26 cellular contexts compared by ENCODE assay signal in the genomic region with DNA sequence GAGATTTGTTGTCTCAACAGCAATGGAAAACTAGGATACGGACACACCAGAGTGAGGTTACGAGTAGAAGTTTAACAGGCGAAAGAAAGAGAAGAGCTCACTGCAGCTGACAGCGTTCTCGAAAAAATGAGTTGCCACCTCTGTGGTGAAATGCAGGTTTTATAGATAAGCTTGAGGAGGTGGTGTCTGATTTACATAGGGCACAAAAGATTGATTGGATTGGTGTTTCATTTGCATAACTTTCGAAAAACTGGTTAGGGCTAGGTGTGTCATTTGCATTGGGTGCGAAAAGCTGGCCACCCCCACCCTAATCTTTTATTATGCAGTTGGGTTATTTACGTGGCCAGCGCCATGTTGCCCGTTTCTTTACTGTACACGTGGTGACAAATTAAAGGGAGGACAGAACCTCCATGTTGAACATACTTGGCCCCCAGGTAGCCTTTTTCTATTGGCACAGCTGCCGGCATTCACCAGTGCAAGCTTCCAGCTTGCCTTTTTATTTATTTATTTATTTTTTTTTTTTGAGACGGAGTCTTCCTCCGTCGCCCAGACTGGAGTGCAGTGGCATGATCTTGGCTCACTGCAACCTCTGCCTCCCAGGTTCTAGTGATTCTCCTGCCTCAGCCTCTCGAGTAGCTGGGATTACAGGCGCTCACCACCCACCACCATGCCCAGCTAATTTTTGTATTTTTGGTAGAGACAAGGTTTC. TPM values are rescaled to one million over a fixed set of nuclear protein-coding genes. Genes with fewer than 3 reads are reported as not detected.
DNase-seq lines count a peak whose midpoint lies in the region; ATAC-seq, FAIRE-seq and TF ChIP-seq lines count a peak whose summit lies in the region.
"Had no signal": no experiment of that assay in that cellular context is flagged by ENCODE, and none has a peak within 500 bp of the region (broad histone marks: within the 10 kb centered on the region; RNA-seq: fewer than 3 reads in every experiment).

No MANE protein-coding gene starts in this region.

- H3K79me1 ChIP-seq in H9 (ENCODE audit: insufficient read depth, low read depth, low read length, poor library complexity, severe bottlenecking), result no peaks in the 10 kb centered on the region

- H3K27me3 ChIP-seq in H9 (ENCODE audit: insufficient read depth, low read length) (no peaks in the 10 kb centered on the region), BE2C (no peaks in the 10 kb centered on the region)
- H3K27me3 ChIP-seq: colonic mucosa, gastrocnemius medialis, tibial nerve had no signal

- H3K9ac ChIP-seq in H9 (ENCODE audit: extremely low read depth, insufficient read length, low read length) (no peak overlapping the region), kidney (ENCODE audit: low read length in 2 of 2) (no peak overlapping the region)
- H3K9ac ChIP-seq: GM23248, SK-N-SH had no signal

- H3K4me2 ChIP-seq in H9 (ENCODE audit: insufficient read depth, insufficient read length, low read length), result peak overlapping the region; percentile 32
- H3K4me2 ChIP-seq: SK-N-SH had no signal

- POLR2A ChIA-PET in WTC11 (lab: Charles Lee), result interaction anchor here (0.6 to 2.1 kb wide), 2 partner anchors 8 to 49 kb away, joined by 5 to 10 read pairs; partner anchors contain the start of genes IFT122 and MBD4

- no peak overlapping the region for H2AK5ac ChIP-seq in H9 (ENCODE audit: insufficient read length, low read length)

- H3K36me3 ChIP-seq in kidney (ENCODE audit: control insufficient read depth in 1 of 2, insufficient read depth in 2 of 2, low read length in 2 of 2), result peaks cover 2 to 12% of the 10 kb centered on the region in 2 donors
- no peaks in the 10 kb centered on the region for H3K36me3 ChIP-seq in mucosa of descending colon (ENCODE audit: low read depth)
- H3K36me3 ChIP-seq in BE2C, result peaks cover 4% of the 10 kb centered on the region; the same call in 1 of the 2 replicates
- H3K36me3 ChIP-seq: colonic mucosa had no signal

- peak overlapping the region; percentile 68; the same call in 1 of the 2 replicates for H3K14ac ChIP-seq in H9 (ENCODE audit: insufficient read depth, low read length)

- TF ChIP-seq CTCF in H9 (conservative IDR thresholded peaks at IDR 0.05), result no peak
- TF ChIP-seq CTCF in WTC11 (IDR thresholded peaks at IDR 0.05), result no peak
- no peak for TF ChIP-seq CTCF in kidney (IDR thresholded peaks at IDR 0.05; ENCODE audit: borderline replicate concordance, extremely low read depth, insufficient read depth)
- no peak for TF ChIP-seq CTCF in progenitor cell of endocrine pancreas (IDR thresholded peaks at IDR 0.05; ENCODE audit: unreplicated experiment)
- TF ChIP-seq CTCF in mucosa of descending colon (IDR thresholded peaks at IDR 0.05), result no peak
- TF ChIP-seq CTCF in BE2C (IDR thresholded peaks at IDR 0.05; ENCODE audit: low read depth, low read length), result no peak

- no peaks in the 10 kb centered on the region for H4K20me1 ChIP-seq in H9 (ENCODE audit: control insufficient read depth, insufficient read depth, insufficient read length)

- no peaks in the 10 kb centered on the region for H3K27me3 Mint-ChIP-seq in H9 (ENCODE audit: low read depth)
- no peaks in the 10 kb centered on the region for H3K27me3 Mint-ChIP-seq in WTC11 (ENCODE audit: low read depth)
- H3K27me3 Mint-ChIP-seq in progenitor cell of endocrine pancreas, result no peaks in the 10 kb centered on the region
- H3K27me3 Mint-ChIP-seq: activated CD4-positive, alpha-beta T cell treated with anti-CD3 and anti-CD28 coated beads for 36 hours; activated naive CD4-positive, alpha-beta T cell treated with anti-CD3 and anti-CD28 coated beads, Interleukin-2, amount 10 ng/mL, durations not matched to agents 7 days and 5 days; CD4-positive, alpha-beta T cell; memory B cell; stimulated activated naive CD8-positive, alpha-beta T cell treated with anti-CD3 and anti-CD28 coated beads, Interleukin-15, amount 100 ng/mL, for 72 hours; T-helper 17 cell had no signal

- H4K91ac ChIP-seq in H9 (ENCODE audit: insufficient read length, low read depth, low read length), result no peak overlapping the region

- ATAC-seq in WTC11 (peak; percentile 79), mucosa of descending colon (no peak)
- ATAC-seq: activated CD4-positive, alpha-beta T cell treated with anti-CD3 and anti-CD28 coated beads for 36 hours; gastrocnemius medialis; natural killer cell; sciatic nerve; stimulated activated naive CD8-positive, alpha-beta T cell treated with anti-CD3 and anti-CD28 coated beads, Interleukin-15, amount 100 ng/mL, for 72 hours; T-helper 17 cell had no signal

- H3K18ac ChIP-seq in H9 (ENCODE audit: insufficient read length, low read depth, low read length), result peak overlapping the region; percentile 5

- H3K27ac ChIP-seq in H9 (ENCODE audit: insufficient read length, low read depth, low read length) (no peak overlapping the region), kidney (ENCODE audit: low read depth in 2 of 2, low read length in 2 of 2) (peak overlapping the region; percentile 3 to 53)
- H3K27ac ChIP-seq: colonic mucosa, gastrocnemius medialis, GM23248, tibial nerve had no signal

- no peak overlapping the region for H4K8ac ChIP-seq in H9 (replicated peaks; ENCODE audit: insufficient read length, low read depth, low read length)

- H3K9me3 Mint-ChIP-seq in H9 (no peaks in the 10 kb centered on the region), WTC11 (no peaks in the 10 kb centered on the region), progenitor cell of endocrine pancreas (ENCODE audit: low read depth) (no peaks in the 10 kb centered on the region)
- H3K9me3 Mint-ChIP-seq: activated naive CD4-positive, alpha-beta T cell treated with anti-CD3 and anti-CD28 coated beads, Interleukin-2, amount 10 ng/mL, durations not matched to agents 7 days and 5 days; CD4-positive, alpha-beta T cell; memory B cell; natural killer cell; stimulated activated naive CD8-positive, alpha-beta T cell treated with anti-CD3 and anti-CD28 coated beads, Interleukin-15, amount 100 ng/mL, for 72 hours had no signal

- no peaks in the 10 kb centered on the region for H3K79me2 ChIP-seq in H9 (ENCODE audit: insufficient read depth, low read length)

- H3K23me2 ChIP-seq in H9 (ENCODE audit: insufficient read length, low read depth, low read length, poor library complexity, severe bottlenecking), result no peaks in the 10 kb centered on the region

- FAIRE-seq in kidney (lab: Jason Lieb, UNC), result peak; percentile 30

- H3K4me3 ChIP-seq in kidney (ENCODE audit: low read length in 2 of 2) (peak overlapping the region in 1 of 2 donors; percentile 46), mucosa of descending colon (no peak overlapping the region), BE2C (ENCODE audit: low read depth, low read length) (no peak overlapping the region)
- H3K4me3 ChIP-seq: colonic mucosa, gastrocnemius medialis, GM23248, tibial nerve had no signal

- no peak overlapping the region for H2BK20ac ChIP-seq in H9 (ENCODE audit: low read depth, low read length, poor library complexity, severe bottlenecking)

- H3K4me3 Mint-ChIP-seq in H9 (peak overlapping the region; percentile 3 to 11; a peak in 1 of 5 replicates), WTC11 (peak overlapping the region; percentile 49), progenitor cell of endocrine pancreas (ENCODE audit: low read depth) (peak overlapping the region; percentile 41)
- H3K4me3 Mint-ChIP-seq: activated CD4-positive, alpha-beta T cell treated with anti-CD3 and anti-CD28 coated beads for 36 hours; activated naive CD4-positive, alpha-beta T cell treated with anti-CD3 and anti-CD28 coated beads, Interleukin-2, amount 10 ng/mL, durations not matched to agents 7 days and 5 days; CD4-positive, alpha-beta T cell; memory B cell; natural killer cell; stimulated activated naive CD8-positive, alpha-beta T cell treated with anti-CD3 and anti-CD28 coated beads, Interleukin-15, amount 100 ng/mL, for 72 hours; T-helper 17 cell had no signal

- H2BK5ac ChIP-seq in H9 (ENCODE audit: insufficient read length, low read length), result no peak overlapping the region

- peak overlapping the region; percentile 12 to 96 (median 78) for H3K27ac Mint-ChIP-seq in H9
- H3K27ac Mint-ChIP-seq in WTC11, result peak overlapping the region; percentile 97
- peak overlapping the region; percentile 95 for H3K27ac Mint-ChIP-seq in progenitor cell of endocrine pancreas
- H3K27ac Mint-ChIP-seq: activated CD4-positive, alpha-beta T cell treated with anti-CD3 and anti-CD28 coated beads for 36 hours; activated naive CD4-positive, alpha-beta T cell treated with anti-CD3 and anti-CD28 coated beads, Interleukin-2, amount 10 ng/mL, durations not matched to agents 7 days and 5 days; CD4-positive, alpha-beta T cell; natural killer cell; stimulated activated naive CD8-positive, alpha-beta T cell treated with anti-CD3 and anti-CD28 coated beads, Interleukin-15, amount 100 ng/mL, for 72 hours; T-helper 17 cell had no signal

- H2BK15ac ChIP-seq in H9 (ENCODE audit: low read depth, low read length), result no peak overlapping the region

- H3K4ac ChIP-seq in H9 (ENCODE audit: low read depth, low read length), result no peak overlapping the region; the same call in 1 of the 2 replicates

- H2BK12ac ChIP-seq in H9 (ENCODE audit: insufficient read length, low read depth, low read length), result no peak overlapping the region

- H4K5ac ChIP-seq in H9 (ENCODE audit: insufficient read length, low read depth, low read length), result no peak overlapping the region

- intact Hi-C loops in kidney (cut with DNase I), result no loop called here
- intact Hi-C loops in mucosa of descending colon (cut with DNase I, micrococcal nuclease), result no loop called here

- no CpG with 5 or more reads among the region's 17 CpGs for WGBS in H9 (ENCODE audit: extremely low coverage, insufficient read length, low lambda C conversion rate)

- CTCF ChIA-PET in WTC11 (lab: Charles Lee), result interaction anchor here (0.9 to 1.6 kb wide), 5 partner anchors 9 to 146 kb away, joined by 3 to 8 read pairs (median 4); partner anchors contain the start of genes IFT122 and MBD4

- no peak overlapping the region for H2BK120ac ChIP-seq in H9 (ENCODE audit: low read depth, low read length, poor library complexity, severe bottlenecking)

- H3K4me1 ChIP-seq in H9 (ENCODE audit: insufficient read depth, low read length), result peaks cover 3% of the 10 kb centered on the region; the same call in 1 of the 2 replicates
- H3K4me1 ChIP-seq in kidney (ENCODE audit: control insufficient read depth in 1 of 2, insufficient read depth in 1 of 2, low read depth in 1 of 2, low read length in 2 of 2), result peaks cover 5 to 14% of the 10 kb centered on the region in 2 donors
- no peaks in the 10 kb centered on the region for H3K4me1 ChIP-seq in mucosa of descending colon (ENCODE audit: low read depth)
- H3K4me1 ChIP-seq in BE2C, result no peaks in the 10 kb centered on the region; the same call in 1 of the 2 replicates
- H3K4me1 ChIP-seq: colonic mucosa had no signal

- H3K23ac ChIP-seq in H9 (ENCODE audit: insufficient read length, low read depth, low read length), result no peak overlapping the region

- DNase-seq in H9, result peak; percentile 41
- DNase-seq in WTC11 (ENCODE audit: low spot score), result no peak
- DNase-seq in kidney, result no peak
- no peak for DNase-seq in progenitor cell of endocrine pancreas (ENCODE audit: low spot score, unreplicated experiment)
- no peak for DNase-seq in mucosa of descending colon
- DNase-seq in stimulated activated CD8-positive, alpha-beta memory T cell treated with anti-CD3 and anti-CD28 coated beads, Interleukin-4, amount 100 ng/mL, for 48 hours, result no peak
- DNase-seq in BE2C, result no peak
- DNase-seq: activated CD4-positive, alpha-beta T cell treated with anti-CD3 and anti-CD28 coated beads for 36 hours; activated naive CD4-positive, alpha-beta T cell treated with anti-CD3 and anti-CD28 coated beads, Interleukin-2, amount 10 ng/mL, durations not matched to agents 7 days and 5 days; activated T-cell treated with anti-CD3 and anti-CD28 coated beads, Interleukin-2, amount 50 U/mL, for 48 hours; CD4-positive, alpha-beta T cell; colonic mucosa; gastrocnemius medialis; GM23248; kidney glomerular epithelial cell; natural killer cell; NCI-H1092 treated with DMSO at 0.1 percent for 48 hours; NCI-H1930; NCI-H345; posterior cingulate gyrus; SK-N-SH; stimulated activated naive CD8-positive, alpha-beta T cell treated with anti-CD3 and anti-CD28 coated beads, Interleukin-15, amount 100 ng/mL, for 72 hours; T-helper 17 cell had no signal

- H2AFZ ChIP-seq in H9 (ENCODE audit: low read length), result no peak overlapping the region
- H2AFZ ChIP-seq: GM23248 had no signal

- no peak overlapping the region for H3K56ac ChIP-seq in H9 (ENCODE audit: insufficient read length, low read depth, low read length)

- no peaks in the 10 kb centered on the region for H3K9me3 ChIP-seq in H9 (ENCODE audit: control insufficient read depth, low read depth, low read length)
- H3K9me3 ChIP-seq in kidney (ENCODE audit: control insufficient read depth in 1 of 2, low read length in 2 of 2), result no peaks in the 10 kb centered on the region
- no peaks in the 10 kb centered on the region for H3K9me3 ChIP-seq in mucosa of descending colon
- no peaks in the 10 kb centered on the region for H3K9me3 ChIP-seq in BE2C
- H3K9me3 ChIP-seq: colonic mucosa, gastrocnemius medialis, SK-N-SH, tibial nerve had no signal

- H3K36me3 Mint-ChIP-seq in H9 (ENCODE audit: insufficient read depth in 1 of 3, low read depth in 3 of 3), result peaks cover 4 to 18% (median 8%) of the 10 kb centered on the region in 3 experiments; a peak in 6 of 7 replicates
- H3K36me3 Mint-ChIP-seq in WTC11, result peaks cover 11% of the 10 kb centered on the region; the same call in 1 of the 2 replicates
- H3K36me3 Mint-ChIP-seq in progenitor cell of endocrine pancreas (ENCODE audit: insufficient read depth), result peaks cover 13% of the 10 kb centered on the region
- H3K36me3 Mint-ChIP-seq: natural killer cell had no signal

- no peak overlapping the region for H3T11ph ChIP-seq in H9 (ENCODE audit: low read length)

- H3K4me1 Mint-ChIP-seq in H9 (peaks cover 35 to 38% of the 10 kb centered on the region in 2 experiments), WTC11 (peaks cover 37% of the 10 kb centered on the region), progenitor cell of endocrine pancreas (ENCODE audit: low read depth) (peaks cover 58% of the 10 kb centered on the region)
- H3K4me1 Mint-ChIP-seq: memory B cell had no signal

RNA-seq across cellular contexts. Expression of gene IFT122, which starts 8.3 kb away (rescaled TPM):
- total RNA-seq in H9 (2021) (19.3 and 22.0 TPM in 2 replicates), WTC11 (2021) (21.6 to 24.2 TPM (median 22.8 TPM) in 3 replicates), kidney (59.2 TPM), progenitor cell of endocrine pancreas (69.6 and 75.6 TPM in 2 replicates), mucosa of descending colon (10 to 100 TPM; 24.6 to 35.0 (median 29.6) TPM)
- polyA plus RNA-seq in kidney (ENCODE audit: insufficient read depth, low read depth, low replicate concordance), result 18.4 TPM
- 19.1 TPM for polyA plus RNA-seq in BE2C (2012; ENCODE audit: insufficient read depth, insufficient read length, low read depth)

RNA-seq across cellular contexts. Expression of gene MBD4, which starts 8.6 kb away (rescaled TPM):
- total RNA-seq in H9 (2021) (40.1 and 41.0 TPM in 2 replicates), WTC11 (2021) (31.4 to 36.9 TPM (median 33.0 TPM) in 3 replicates), kidney (35.1 TPM), progenitor cell of endocrine pancreas (32.5 and 37.1 TPM in 2 replicates), mucosa of descending colon (10 to 100 TPM; 26.6 to 30.6 (median 27.2) TPM)
- polyA plus RNA-seq in kidney (ENCODE audit: insufficient read depth, low read depth, low replicate concordance), result 25.4 TPM
- polyA plus RNA-seq in BE2C (2012; ENCODE audit: insufficient read depth, insufficient read length, low read depth), result 34.5 TPM

RNA-seq across cellular contexts. Expression of gene EFCAB12, which starts 19.9 kb away (rescaled TPM):
- total RNA-seq in H9 (2021) (0.11 and 0.28 TPM in 2 replicates), WTC11 (2021) (0.16 to 0.34 TPM (median 0.20 TPM) in 3 replicates), kidney (3.5 TPM), progenitor cell of endocrine pancreas (6.6 and 6.8 TPM in 2 replicates), mucosa of descending colon (under 1 TPM; 0.38 to 0.69 (median 0.58) TPM)
- polyA plus RNA-seq in kidney (ENCODE audit: insufficient read depth, low read depth, low replicate concordance), result 1.2 TPM
- polyA plus RNA-seq in BE2C (2012; ENCODE audit: insufficient read depth, insufficient read length, low read depth), result 0.08 TPM
- total RNA-seq: gastrocnemius medialis, GM23248 had no signal
- polyA plus RNA-seq: GM23248 had no signal
